ENCODE assay signal across 13 cellular contexts in the genomic region with DNA sequence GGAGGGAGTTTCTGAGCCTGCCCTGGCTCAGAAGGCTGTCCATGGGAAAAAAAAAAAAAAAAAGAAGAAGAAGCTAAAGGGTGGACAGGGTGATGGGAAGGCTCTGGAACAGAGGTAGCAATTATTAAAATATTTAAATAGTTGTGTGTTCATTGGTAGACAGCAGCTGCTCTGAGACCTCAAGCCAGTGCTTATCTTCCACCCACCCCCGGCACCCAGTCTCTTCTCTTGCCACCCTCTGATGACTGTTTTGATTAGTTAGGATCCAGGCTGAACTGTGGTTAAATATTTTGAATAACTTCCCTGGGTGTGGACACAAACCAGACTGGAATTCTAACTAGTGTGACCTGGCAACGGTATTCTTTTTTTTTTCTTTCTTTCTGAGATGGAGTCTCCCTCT. TPM values are rescaled to one million over a fixed set of nuclear protein-coding genes. Genes with fewer than 3 reads are reported as not detected.
A peak's percentile ranks its signal among the peaks of the same experiment; 100 is the strongest.
DNase-seq lines count a peak whose midpoint lies in the region; ATAC-seq, FAIRE-seq and TF ChIP-seq lines count a peak whose summit lies in the region.
"Had no signal": no experiment of that assay in that cellular context is flagged by ENCODE, and none has a peak within 500 bp of the region (broad histone marks: within the 10 kb centered on the region; RNA-seq: fewer than 3 reads in every experiment).

No MANE protein-coding gene starts in this region.

- peak overlapping the region; percentile 53 for H3K4me2 ChIP-seq in keratinocyte (ENCODE audit: control insufficient read depth, extremely low read depth, insufficient read depth, low read depth, low read length)

- no peaks in the 10 kb centered on the region for H3K9me1 ChIP-seq in keratinocyte (ENCODE audit: control insufficient read depth, extremely low read depth, insufficient read depth, low read length)

- H3K36me3 Mint-ChIP-seq in type B pancreatic cell: no peaks in the 10 kb centered on the region
- H3K36me3 Mint-ChIP-seq in naive thymus-derived CD4-positive, alpha-beta T cell: no peaks in the 10 kb centered on the region
- H3K36me3 Mint-ChIP-seq: activated naive CD8-positive, alpha-beta T cell had no signal

- POLR2A ChIA-PET in naive thymus-derived CD4-positive, alpha-beta T cell (lab: Charles Lee): interaction anchor here (3.3 kb wide), 1 partner anchor 32 kb away, joined by 22 read pairs; no protein-coding TSS in a partner anchor

- H3K27ac Mint-ChIP-seq in type B pancreatic cell: peak overlapping the region; percentile 93
- peak overlapping the region in 1 of 9 donors; percentile 51 for H3K27ac Mint-ChIP-seq in naive thymus-derived CD4-positive, alpha-beta T cell
- H3K27ac Mint-ChIP-seq: activated B cell treated with CpG ODN at 0.5 μM for 24 hours; activated naive CD8-positive, alpha-beta T cell had no signal

- CTCF ChIA-PET in naive thymus-derived CD4-positive, alpha-beta T cell (lab: Charles Lee): no interaction called here

- no peak overlapping the region for H3K4me3 ChIP-seq in keratinocyte (ENCODE audit: control insufficient read depth in 2 of 3, extremely low read depth in 1 of 3, insufficient read depth in 2 of 3, low read depth in 1 of 3, low read length in 3 of 3)
- H3K4me3 ChIP-seq in naive thymus-derived CD4-positive, alpha-beta T cell (ENCODE audit: low read length): no peak overlapping the region
- H3K4me3 ChIP-seq: gastrocnemius medialis, GM12878 had no signal

- dilution Hi-C loops in keratinocyte (cut with MboI; ENCODE audit: extremely low pct_ligation_motif_present, low sequenced_read_pairs): no loop called here

- H3K36me3 ChIP-seq in keratinocyte (ENCODE audit: control insufficient read depth in 2 of 2, extremely low read depth in 1 of 2, insufficient read depth in 2 of 2, low read length in 2 of 2): no peaks in the 10 kb centered on the region
- no peaks in the 10 kb centered on the region for H3K36me3 ChIP-seq in naive thymus-derived CD4-positive, alpha-beta T cell (ENCODE audit: control insufficient read depth in 2 of 3, insufficient read depth in 3 of 3, low read length in 3 of 3)
- H3K36me3 ChIP-seq: gastrocnemius medialis had no signal

- H3K27me3 Mint-ChIP-seq in type B pancreatic cell: no peaks in the 10 kb centered on the region
- no peaks in the 10 kb centered on the region for H3K27me3 Mint-ChIP-seq in naive thymus-derived CD4-positive, alpha-beta T cell
- H3K27me3 Mint-ChIP-seq: activated B cell treated with CpG ODN at 0.5 μM for 24 hours; activated naive CD8-positive, alpha-beta T cell had no signal

- H3K27ac ChIP-seq in keratinocyte (ENCODE audit: control insufficient read depth, insufficient read depth, low read length): peak overlapping the region; percentile 54
- no peak overlapping the region for H3K27ac ChIP-seq in naive thymus-derived CD4-positive, alpha-beta T cell (ENCODE audit: low read depth, low read length)
- H3K27ac ChIP-seq: gastrocnemius medialis had no signal

- no peak for FAIRE-seq in keratinocyte (lab: Jason Lieb, UNC)
- FAIRE-seq: GM12878 had no signal

- H3K27me3 ChIP-seq in keratinocyte (ENCODE audit: control insufficient read depth, extremely low read depth, insufficient read depth, low read length): no peaks in the 10 kb centered on the region
- H3K27me3 ChIP-seq in naive thymus-derived CD4-positive, alpha-beta T cell (ENCODE audit: control insufficient read depth in 2 of 2, insufficient read depth in 2 of 2, low read length in 2 of 2): no peaks in the 10 kb centered on the region
- H3K27me3 ChIP-seq: gastrocnemius medialis had no signal

- H4K20me1 ChIP-seq in keratinocyte (ENCODE audit: control insufficient read depth, extremely low read depth, insufficient read depth, low read length): no peaks in the 10 kb centered on the region

- peak overlapping the region; percentile 0 for H3K9ac ChIP-seq in keratinocyte (ENCODE audit: control insufficient read depth, extremely low read depth, insufficient read depth, low read length)

- H3K9me3 ChIP-seq in keratinocyte (ENCODE audit: control insufficient read depth, low read depth, low read length): no peaks in the 10 kb centered on the region
- H3K9me3 ChIP-seq in naive thymus-derived CD4-positive, alpha-beta T cell (ENCODE audit: control insufficient read depth in 2 of 3, low read length in 3 of 3): no peaks in the 10 kb centered on the region
- H3K9me3 ChIP-seq: gastrocnemius medialis had no signal

- no peaks in the 10 kb centered on the region for H3K9me3 Mint-ChIP-seq in type B pancreatic cell
- H3K9me3 Mint-ChIP-seq in naive thymus-derived CD4-positive, alpha-beta T cell: peaks cover 0 to 2% (median 0%) of the 10 kb centered on the region in 11 donors
- H3K9me3 Mint-ChIP-seq: activated B cell treated with CpG ODN at 0.5 μM for 24 hours had no signal

- no peak overlapping the region for H2AFZ ChIP-seq in keratinocyte (ENCODE audit: control insufficient read depth, low read length)

- peak overlapping the region; percentile 50 for H3K4me3 Mint-ChIP-seq in type B pancreatic cell
- H3K4me3 Mint-ChIP-seq in naive thymus-derived CD4-positive, alpha-beta T cell: no peak overlapping the region
- H3K4me3 Mint-ChIP-seq: activated B cell treated with CpG ODN at 0.5 μM for 24 hours; activated naive CD8-positive, alpha-beta T cell had no signal

- no peaks in the 10 kb centered on the region for H3K79me2 ChIP-seq in keratinocyte (ENCODE audit: control insufficient read depth, insufficient read depth, low read length)

- peaks cover 21% of the 10 kb centered on the region for H3K4me1 ChIP-seq in keratinocyte (ENCODE audit: control insufficient read depth, extremely low read depth, insufficient read depth, low read length)
- H3K4me1 ChIP-seq in naive thymus-derived CD4-positive, alpha-beta T cell (ENCODE audit: control insufficient read depth in 2 of 2, insufficient read depth in 2 of 2, low read length in 2 of 2): no peaks in the 10 kb centered on the region

- peaks cover 17% of the 10 kb centered on the region for H3K4me1 Mint-ChIP-seq in type B pancreatic cell (ENCODE audit: unreplicated experiment)
- peaks cover 0 to 16% (median 14%) of the 10 kb centered on the region in 7 donors for H3K4me1 Mint-ChIP-seq in naive thymus-derived CD4-positive, alpha-beta T cell

- ATAC-seq in naive thymus-derived CD4-positive, alpha-beta T cell: no peak
- ATAC-seq: GM12878 had no signal

- DNase-seq in HS-5 (ENCODE audit: low read depth) (peak; percentile 80), amniotic epithelial cell (ENCODE audit: low read depth) (peak; percentile 92), keratinocyte (ENCODE audit: low read depth, low spot score) (no peak), type B pancreatic cell (ENCODE audit: extremely low spot score, unreplicated experiment) (no peak), DMS79 treated with DMSO at 0.1 percent for 48 hours (lab: John Stamatoyannopoulos, UW) (no peak), DMS 273 treated with DMSO at 0.1 percent for 48 hours (lab: John Stamatoyannopoulos, UW) (no peak), SIG-M5 treated with dmso at 0.1 percent for 504 hours (lab: John Stamatoyannopoulos, UW; ENCODE audit: unreplicated experiment) (no peak)
- DNase-seq in naive thymus-derived CD4-positive, alpha-beta T cell: no peak
- DNase-seq: activated B cell treated with CpG ODN at 0.5 μM for 24 hours, gastrocnemius medialis, NCI-H446 had no signal

- TF ChIP-seq CTCF in keratinocyte (optimal IDR thresholded peaks at IDR 0.05 in 1 of 3, IDR thresholded peaks at IDR 0.05 in 1 of 3, conservative IDR thresholded peaks at IDR 0.05 in 1 of 3; ENCODE audit: extremely low read depth in 1 of 3, insufficient read depth in 2 of 3, low read length in 3 of 3) (no peak), type B pancreatic cell (conservative IDR thresholded peaks at IDR 0.05) (no peak)

- intact Hi-C loops in naive thymus-derived CD4-positive, alpha-beta T cell (cut with micrococcal nuclease): no loop called here

RNA-seq across cellular contexts. Expression of a gene that starts 16.9 kb away (rescaled TPM):
- 194 to 481 TPM (median 398 TPM) in 3 replicates for polyA plus RNA-seq in keratinocyte
- 153 TPM for polyA plus RNA-seq in keratinocyte (2011; ENCODE audit: low read depth)
- 246 and 325 TPM in 2 replicates for polyA plus RNA-seq in keratinocyte (2011; cell fraction: cytosol; rRNA removed)
- polyA plus RNA-seq in keratinocyte (2011; cell fraction: nucleus; rRNA removed): 255 and 329 TPM in 2 replicates
- polyA plus RNA-seq in keratinocyte (2012; ENCODE audit: low replicate concordance): 149 and 383 TPM in 2 replicates
- polyA minus RNA-seq in keratinocyte: 45.9 to 202 TPM (median 113 TPM) in 3 replicates
- 38.2 TPM for polyA minus RNA-seq in keratinocyte (2011; cell fraction: cytosol; rRNA and poly(A)+ RNA removed)
- 63.2 and 99.1 TPM in 2 replicates for polyA minus RNA-seq in keratinocyte (2011; cell fraction: nucleus; rRNA and poly(A)+ RNA removed)
- total RNA-seq in type B pancreatic cell (ENCODE audit: low replicate concordance): 361 and 455 TPM in 2 replicates
- 100 to 1,000 TPM; 317 to 510 (median 426) TPM for total RNA-seq in naive thymus-derived CD4-positive, alpha-beta T cell
- polyA plus RNA-seq in naive thymus-derived CD4-positive, alpha-beta T cell: 100 to 1,000 TPM; 359 to 403 TPM

RNA-seq across cellular contexts. Expression of a gene that starts 30.0 kb away (rescaled TPM):
- 16.1 to 28.4 TPM (median 24.4 TPM) in 3 replicates for polyA plus RNA-seq in keratinocyte
- polyA plus RNA-seq in keratinocyte (2011; ENCODE audit: low read depth): 28.7 TPM
- 19.3 and 33.2 TPM in 2 replicates for polyA plus RNA-seq in keratinocyte (2011; cell fraction: cytosol; rRNA removed)
- polyA plus RNA-seq in keratinocyte (2011; cell fraction: nucleus; rRNA removed): 44.1 and 53.0 TPM in 2 replicates
- 25.6 and 26.2 TPM in 2 replicates for polyA plus RNA-seq in keratinocyte (2012; ENCODE audit: low replicate concordance)
- polyA minus RNA-seq in keratinocyte: 11.6 to 19.2 TPM (median 13.8 TPM) in 3 replicates
- polyA minus RNA-seq in keratinocyte (2011; cell fraction: cytosol; rRNA and poly(A)+ RNA removed): 9.2 TPM
- 12.9 and 26.6 TPM in 2 replicates for polyA minus RNA-seq in keratinocyte (2011; cell fraction: nucleus; rRNA and poly(A)+ RNA removed)
- total RNA-seq in type B pancreatic cell (ENCODE audit: low replicate concordance): 50.1 and 64.9 TPM in 2 replicates
- total RNA-seq in naive thymus-derived CD4-positive, alpha-beta T cell: 100 to 1,000 TPM in 2 of 5 experiments, 10 to 100 TPM in 3; 68.5 to 193 (median 95.0) TPM
- 100 to 1,000 TPM in 1 of 2 donors, 10 to 100 TPM in 1; 56.6 to 123 TPM for polyA plus RNA-seq in naive thymus-derived CD4-positive, alpha-beta T cell

Comparison
In these comparisons a context has a peak if more than half of its experiments do, and no peak if none do; other contexts are left out.
1. DNase-seq: peak in HS-5 (single experiment) and amniotic epithelial cell (single experiment); none in keratinocyte (single experiment), type B pancreatic cell (single experiment), naive thymus-derived CD4-positive, alpha-beta T cell (0 of 9), DMS79 treated with DMSO at 0.1 percent for 48 hours (single experiment), DMS 273 treated with DMSO at 0.1 percent for 48 hours (single experiment) and SIG-M5 treated with dmso at 0.1 percent for 504 hours (single experiment).